Comparison of ENCODE assay signal across 13 cellular contexts in the genomic region with DNA sequence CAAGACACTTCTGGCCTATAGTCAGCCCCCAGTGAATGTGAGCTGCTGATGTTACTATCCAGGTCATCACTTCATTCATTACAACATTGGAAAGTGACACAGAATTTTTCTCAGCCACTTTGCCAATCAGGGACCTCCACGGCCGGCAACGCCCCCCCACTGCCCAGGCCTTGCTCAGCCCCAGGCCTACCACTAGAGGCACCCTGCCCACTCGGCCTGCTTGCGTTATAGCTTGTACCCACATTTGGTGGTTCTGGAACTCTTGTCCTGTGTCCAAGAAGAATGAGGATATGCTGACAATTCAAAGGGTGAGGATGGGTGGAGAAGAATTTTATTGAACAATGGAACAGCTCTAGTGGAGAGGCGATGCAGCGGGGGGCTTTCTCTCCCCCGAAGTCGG.
DNase-seq lines count a peak whose midpoint lies in the region; ATAC-seq and TF ChIP-seq lines count a peak whose summit lies in the region.
"Had no signal": no experiment of that assay in that cellular context is flagged by ENCODE, and none has a peak within 500 bp of the region (broad histone marks: within the 10 kb centered on the region; RNA-seq: fewer than 3 reads in every experiment).

No MANE protein-coding gene starts in this region.

- no peaks in the 10 kb centered on the region for H3K4me1 Mint-ChIP-seq in activated naive CD4-positive, alpha-beta T cell treated with anti-CD3 and anti-CD28 coated beads for 36 hours (ENCODE audit: low read depth)
- H3K4me1 Mint-ChIP-seq: immature natural killer cell had no signal

- H3K4me3 ChIP-seq in NB4 (ENCODE audit: low read depth, low read length) (no peak overlapping the region), spleen (no peak overlapping the region)
- H3K4me3 ChIP-seq: pancreas, vagina had no signal

- peak overlapping the region in 3 of 8 donors; percentile 78 to 80 (median 79) for H3K27ac ChIP-seq in spleen
- H3K27ac ChIP-seq: pancreas, vagina had no signal

- H3K36me3 ChIP-seq in spleen: no peaks in the 10 kb centered on the region
- H3K36me3 ChIP-seq: pancreas, vagina had no signal

- CTCF ChIA-PET in activated naive CD4-positive, alpha-beta T cell treated with anti-CD3 and anti-CD28 coated beads for 36 hours (lab: Charles Lee): interaction anchor here (0.9 to 1.2 kb wide), 5 partner anchors 10 to 104 kb away, joined by 3 to 4 read pairs (median 3); no protein-coding TSS in a partner anchor

- intact Hi-C loops in activated naive CD4-positive, alpha-beta T cell treated with anti-CD3 and anti-CD28 coated beads for 36 hours (cut with micrococcal nuclease): no loop called here
- intact Hi-C loops in spleen (cut with DNase I; ENCODE audit: low total_unique reads): no loop called here

- peaks cover 0 to 8% (median 0%) of the 10 kb centered on the region in 8 donors for H3K9me3 ChIP-seq in spleen
- H3K9me3 ChIP-seq: pancreas, vagina had no signal

- peaks cover 0 to 46% (median 6%) of the 10 kb centered on the region in 6 donors for H3K4me1 ChIP-seq in spleen
- H3K4me1 ChIP-seq: pancreas, vagina had no signal

- no peak overlapping the region for H3K4me3 Mint-ChIP-seq in activated naive CD4-positive, alpha-beta T cell treated with anti-CD3 and anti-CD28 coated beads for 36 hours
- H3K4me3 Mint-ChIP-seq: immature natural killer cell had no signal

- H3K27me3 ChIP-seq in spleen (replicated peaks in 1 of 7): no peaks in the 10 kb centered on the region
- H3K27me3 ChIP-seq: pancreas, vagina had no signal

- no peaks in the 10 kb centered on the region for H3K36me3 Mint-ChIP-seq in activated naive CD4-positive, alpha-beta T cell treated with anti-CD3 and anti-CD28 coated beads for 36 hours (ENCODE audit: low read depth)

- no peak for ATAC-seq in GM19452 (IDR thresholded peaks at IDR 0.05; ENCODE audit: unreplicated experiment)
- ATAC-seq: pancreas had no signal

- WGBS in spleen, 5 donors: 65 to 92% (median 83%) methylated on average over 9 of the region's 9 CpGs

- no peak for TF ChIP-seq POLR2A in NB4 (IDR thresholded peaks at IDR 0.05; ENCODE audit: extremely low read depth, insufficient read length)
- TF ChIP-seq POLR2A in erythroblast (IDR thresholded peaks at IDR 0.05; ENCODE audit: low read length): no peak
- TF ChIP-seq POLR2A in spleen (IDR thresholded peaks at IDR 0.05): no peak

- H3K9me3 Mint-ChIP-seq in activated naive CD4-positive, alpha-beta T cell treated with anti-CD3 and anti-CD28 coated beads for 36 hours: no peaks in the 10 kb centered on the region
- H3K9me3 Mint-ChIP-seq: immature natural killer cell had no signal

- H3K27ac Mint-ChIP-seq in activated naive CD4-positive, alpha-beta T cell treated with anti-CD3 and anti-CD28 coated beads for 36 hours: no peak overlapping the region
- H3K27ac Mint-ChIP-seq: immature natural killer cell had no signal

- no peaks in the 10 kb centered on the region for H3K27me3 Mint-ChIP-seq in activated naive CD4-positive, alpha-beta T cell treated with anti-CD3 and anti-CD28 coated beads for 36 hours (ENCODE audit: low read depth)

- peak; percentile 7 for DNase-seq in activated naive CD4-positive, alpha-beta T cell treated with anti-CD3 and anti-CD28 coated beads for 36 hours
- no peak for DNase-seq in activated naive CD4-positive, alpha-beta T cell treated with anti-CD3 and anti-CD28 coated beads, Interleukin-2, amount 50 U/mL, for 16 hours
- DNase-seq in NB4 (ENCODE audit: low read depth) (no peak), erythroblast (lab: John Stamatoyannopoulos, UW) (peak; percentile 10 to 11), spleen (peak; percentile 36), foreskin melanocyte (no peak)
- no peak for DNase-seq in stimulated activated naive CD4-positive, alpha-beta T cell (lab: John Stamatoyannopoulos, UW)
- DNase-seq: NCI-H1436 treated with DMSO at 0.1 percent for 48 hours, pancreas, T1000 had no signal

- TF ChIP-seq CTCF in NB4 (IDR thresholded peaks at IDR 0.05; ENCODE audit: low read depth, low read length) (peak; percentile 27), spleen (IDR thresholded peaks at IDR 0.05 in 8 of 11, conservative IDR thresholded peaks at IDR 0.05 in 3 of 11) (peak in 1 of 11 experiments; percentile 19)

Comparison
In these comparisons a context has a peak if more than half of its experiments do, and no peak if none do; other contexts are left out.
1. DNase-seq: peak in activated naive CD4-positive, alpha-beta T cell treated with anti-CD3 and anti-CD28 coated beads for 36 hours (single experiment), erythroblast (2 of 2) and spleen (single experiment); none in activated naive CD4-positive, alpha-beta T cell treated with anti-CD3 and anti-CD28 coated beads, Interleukin-2, amount 50 U/mL, for 16 hours (single experiment), NB4 (single experiment), foreskin melanocyte (single experiment) and stimulated activated naive CD4-positive, alpha-beta T cell (0 of 6).